Comparison of ENCODE assay signal across 22 cellular contexts in genomic region chr9:2193565-2193964, GRCh38.
"Had no signal": no experiment of that assay in that cellular context is flagged by ENCODE, and none has a peak within 500 bp of the region (broad histone marks: within the 10 kb centered on the region; RNA-seq: fewer than 3 reads in every experiment).

No MANE protein-coding gene starts in this region.

- H3K27ac Mint-ChIP-seq: activated CD4-positive, alpha-beta memory T cell treated with anti-CD3 and anti-CD28 coated beads for 36 hours; activated CD8-positive, alpha-beta memory T cell treated with anti-CD3 and anti-CD28 coated beads, Interleukin-2, amount 10 ng/mL, durations not matched to agents 7 days and 5 days; natural killer cell treated with Interleukin-12 subunit alpha and Interleukin-12 subunit beta and Interleukin-15 and Interleukin-18, amount 100 ng/mL, for 72 hours; progenitor cell of endocrine pancreas; T-cell had no signal

- H3K4me1 Mint-ChIP-seq: T-cell had no signal

- H3K36me3 ChIP-seq: colonic mucosa had no signal

- DNase-seq: activated CD4-positive, alpha-beta memory T cell treated with anti-CD3 and anti-CD28 coated beads for 36 hours; activated CD4-positive, alpha-beta T cell treated with anti-CD3 and anti-CD28 coated beads for 1 hour; activated CD8-positive, alpha-beta memory T cell treated with anti-CD3 and anti-CD28 coated beads, Interleukin-2, amount 10 ng/mL, durations not matched to agents 7 days and 5 days; activated effector memory CD4-positive, alpha-beta T cell treated with anti-CD3 and anti-CD28 coated beads, Interleukin-2, amount 50 U/mL, for 16 hours; activated T-cell treated with anti-CD3 and anti-CD28 coated beads, Interleukin-2, amount 50 U/mL, for 24 hours; colonic mucosa; esophagus squamous epithelium; foreskin fibroblast; glutamatergic neuron; hypothalamus; mesenchymal stem cell; nucleus accumbens; right cardiac atrium; small intestine; stimulated activated CD4-positive, alpha-beta T cell treated with anti-CD3 and anti-CD28 coated beads, Interleukin-4, amount 100 ng/mL, for 24 hours; stimulated activated naive CD4-positive, alpha-beta T cell; T-cell; T1000; transverse colon had no signal

- H3K27ac ChIP-seq: colonic mucosa, esophagus squamous epithelium, transverse colon, vagina had no signal

- H3K4me1 ChIP-seq: colonic mucosa, esophagus squamous epithelium, transverse colon, vagina had no signal

- H3K27me3 Mint-ChIP-seq: activated CD4-positive, alpha-beta memory T cell treated with anti-CD3 and anti-CD28 coated beads for 36 hours; activated CD8-positive, alpha-beta memory T cell treated with anti-CD3 and anti-CD28 coated beads, Interleukin-2, amount 10 ng/mL, durations not matched to agents 7 days and 5 days; activated T-cell treated with anti-CD3 and anti-CD28 coated beads, Interleukin-2, amount 50 U/mL, for 24 hours; natural killer cell treated with Interleukin-12 subunit alpha and Interleukin-12 subunit beta and Interleukin-15 and Interleukin-18, amount 100 ng/mL, for 72 hours; progenitor cell of endocrine pancreas; T-cell had no signal

- H3K9me3 Mint-ChIP-seq: activated CD4-positive, alpha-beta memory T cell treated with anti-CD3 and anti-CD28 coated beads for 36 hours; natural killer cell treated with Interleukin-12 subunit alpha and Interleukin-12 subunit beta and Interleukin-15 and Interleukin-18, amount 100 ng/mL, for 72 hours had no signal

- H3K4me3 Mint-ChIP-seq: activated CD4-positive, alpha-beta memory T cell treated with anti-CD3 and anti-CD28 coated beads for 36 hours; activated CD8-positive, alpha-beta memory T cell treated with anti-CD3 and anti-CD28 coated beads, Interleukin-2, amount 10 ng/mL, durations not matched to agents 7 days and 5 days; activated T-cell treated with anti-CD3 and anti-CD28 coated beads, Interleukin-2, amount 50 U/mL, for 24 hours; natural killer cell treated with Interleukin-12 subunit alpha and Interleukin-12 subunit beta and Interleukin-15 and Interleukin-18, amount 100 ng/mL, for 72 hours; T-cell had no signal

- ATAC-seq: activated CD8-positive, alpha-beta memory T cell treated with anti-CD3 and anti-CD28 coated beads, Interleukin-2, amount 10 ng/mL, durations not matched to agents 7 days and 5 days; natural killer cell treated with Interleukin-12 subunit alpha and Interleukin-12 subunit beta and Interleukin-15 and Interleukin-18, amount 100 ng/mL, for 72 hours; right cardiac atrium; T-cell had no signal

- H3K4me3 ChIP-seq: colonic mucosa, esophagus squamous epithelium, transverse colon, vagina had no signal

- H3K9me3 ChIP-seq: colonic mucosa, esophagus squamous epithelium, transverse colon, vagina had no signal

- H3K27me3 ChIP-seq: colonic mucosa, esophagus squamous epithelium, transverse colon, vagina had no signal
